ENCODE assay signal across 23 cellular contexts in the genomic region with DNA sequence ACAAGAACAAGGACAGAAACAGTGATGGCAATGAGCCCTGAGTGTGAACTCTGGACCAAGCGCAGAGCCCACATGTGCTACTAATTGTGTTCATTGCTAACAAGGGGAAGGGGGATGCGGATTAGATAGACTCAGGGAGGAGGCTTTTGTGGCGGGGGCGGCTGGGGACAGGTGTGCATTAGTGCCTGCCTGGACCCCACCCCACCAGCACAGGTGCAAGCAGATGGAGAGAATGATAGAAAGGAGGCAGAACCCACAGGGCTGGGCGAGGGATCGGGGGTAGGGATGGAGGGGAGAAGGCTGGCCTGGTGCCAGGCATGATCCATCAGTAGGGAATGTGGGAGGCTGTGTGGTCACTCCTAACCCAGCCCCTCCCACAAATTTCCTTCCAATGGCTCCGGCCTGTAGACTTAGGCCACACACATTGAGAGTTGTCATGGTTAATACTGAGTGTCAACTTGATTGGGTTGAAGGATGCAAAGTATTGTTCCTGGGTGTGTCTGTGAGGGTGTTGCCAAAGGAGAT. TPM values are rescaled to one million over a fixed set of nuclear protein-coding genes. Genes with fewer than 3 reads are reported as not detected.
A peak's percentile ranks its signal among the peaks of the same experiment; 100 is the strongest.
DNase-seq lines count a peak whose midpoint lies in the region; TF ChIP-seq lines count a peak whose summit lies in the region.
"Had no signal": no experiment of that assay in that cellular context is flagged by ENCODE, and none has a peak within 500 bp of the region (broad histone marks: within the 10 kb centered on the region; RNA-seq: fewer than 3 reads in every experiment).

No MANE protein-coding gene starts in this region.

- H3K4me3 ChIP-seq in endodermal cell (ENCODE audit: low read length) (no peak overlapping the region), brain microvascular endothelial cell (ENCODE audit: low read depth, low read length) (no peak overlapping the region)
- H3K4me3 ChIP-seq: BLaER1, PC-9, SK-N-MC had no signal

- peak; percentile 2 for DNase-seq in EH (ENCODE audit: low read depth)
- peak; percentile 52 for DNase-seq in NCI-H69 (lab: John Stamatoyannopoulos, UW)
- peak; percentile 41 for DNase-seq in endodermal cell
- peak; percentile 62 for DNase-seq in posterior vena cava (ENCODE audit: low spot score)
- DNase-seq in brain microvascular endothelial cell, result no peak
- DNase-seq in ureter (ENCODE audit: low spot score), result no peak
- no peak for DNase-seq in activated CD4-positive, alpha-beta T cell treated with anti-CD3 and anti-CD28 coated beads, Interleukin-2, amount 50 U/mL, for 1 hour
- DNase-seq: CD4-positive, alpha-beta memory T cell; DND-41; GDM1; Karpas-422; MV-4-11; NCI-H1105 treated with DMSO at 0.1 percent for 48 hours; NCI-H2029 treated with DMSO at 0.1 percent for 48 hours; NCI-H2171 treated with DMSO at 0.1 percent for 48 hours; NCI-H524 treated with DMSO at 0.1 percent for 48 hours; PC-9; RPMI8226; SHP77 had no signal

- H3K4me1 Mint-ChIP-seq in endodermal cell, result peaks cover 15% of the 10 kb centered on the region
- H3K4me1 Mint-ChIP-seq: CD4-positive, alpha-beta memory T cell; IgD-negative memory B cell had no signal

- H3K27ac ChIP-seq in endodermal cell (ENCODE audit: low read depth, low read length), result no peak overlapping the region
- H3K27ac ChIP-seq in brain microvascular endothelial cell, result no peak overlapping the region
- H3K27ac ChIP-seq: BLaER1, PC-9, SK-N-MC had no signal

- TF ChIP-seq CTCF in endodermal cell (conservative IDR thresholded peaks at IDR 0.05) (no peak), brain microvascular endothelial cell (IDR thresholded peaks at IDR 0.05; ENCODE audit: low read depth, low read length, missing control alignments) (no peak)

- no peaks in the 10 kb centered on the region for H3K9me3 ChIP-seq in endodermal cell (ENCODE audit: control insufficient read depth, low read length)
- H3K9me3 ChIP-seq: BLaER1 had no signal

- no peak overlapping the region for H3K4me3 Mint-ChIP-seq in endodermal cell
- H3K4me3 Mint-ChIP-seq: CD4-positive, alpha-beta memory T cell had no signal

- peaks cover 7% of the 10 kb centered on the region for H3K27me3 Mint-ChIP-seq in endodermal cell (ENCODE audit: insufficient read depth)

- 86 to 100% methylated on average over 1 to 7 of the region's 7 CpGs for WGBS in endodermal cell (ENCODE audit: insufficient coverage in 1 of 2, insufficient read length in 1 of 2), 2 experiments

- no peak overlapping the region for H3K27ac Mint-ChIP-seq in endodermal cell
- H3K27ac Mint-ChIP-seq: CD4-positive, alpha-beta memory T cell had no signal

- in situ Hi-C loops in brain microvascular endothelial cell (cut with HindIII; ENCODE audit: low pct_ligation_motif_present, low sequenced_read_pairs), result no loop called here

- no peaks in the 10 kb centered on the region for H3K4me1 ChIP-seq in endodermal cell (ENCODE audit: control insufficient read depth, insufficient read depth, low read length)

- no peaks in the 10 kb centered on the region for H3K36me3 Mint-ChIP-seq in endodermal cell (ENCODE audit: low read depth)
- H3K36me3 Mint-ChIP-seq: CD4-positive, alpha-beta memory T cell; IgD-negative memory B cell had no signal

- no peak overlapping the region for H3K9ac ChIP-seq in endodermal cell (ENCODE audit: extremely low read depth, low read length, poor library complexity, severe bottlenecking)
- H3K9ac ChIP-seq: BLaER1 had no signal

- H3K36me3 ChIP-seq in endodermal cell (ENCODE audit: control insufficient read depth, insufficient read depth, low read length) (no peaks in the 10 kb centered on the region), brain microvascular endothelial cell (replicated peaks) (no peaks in the 10 kb centered on the region)
- H3K36me3 ChIP-seq: BLaER1 had no signal

- no peaks in the 10 kb centered on the region for H3K9me3 Mint-ChIP-seq in endodermal cell
- H3K9me3 Mint-ChIP-seq: CD4-positive, alpha-beta memory T cell; IgD-negative memory B cell had no signal

- no peaks in the 10 kb centered on the region for H3K27me3 ChIP-seq in endodermal cell (ENCODE audit: control insufficient read depth, insufficient read depth, low read length, poor library complexity, severe bottlenecking)
- no peaks in the 10 kb centered on the region for H3K27me3 ChIP-seq in brain microvascular endothelial cell (replicated peaks)
- H3K27me3 ChIP-seq: BLaER1 had no signal

- intact Hi-C loops in posterior vena cava (cut with DNase I), result no loop called here

RNA-seq across cellular contexts. Expression of a gene that starts 30.5 kb away (rescaled TPM):
- total RNA-seq in endodermal cell (10 to 100 TPM; 40.0 to 64.9 TPM), posterior vena cava (1 to 10 TPM in 1 of 2 donors, under 1 TPM in 1; 0.81 to 2.0 TPM), ureter (1.3 TPM)
- 137 TPM for polyA plus RNA-seq in endodermal cell (2013, experiment 1 of 2)
- polyA plus RNA-seq in endodermal cell (2013, experiment 2 of 2), result 115 TPM
- total RNA-seq: CD4-positive, alpha-beta memory T cell; M059J; PC-9 had no signal
- polyA plus RNA-seq: CD4-positive, alpha-beta memory T cell; IgD-negative memory B cell had no signal

Comparison
In these comparisons a context has a peak if more than half of its experiments do, and no peak if none do; other contexts are left out.
1. DNase-seq: peak in EH (single experiment), NCI-H69 (single experiment), endodermal cell (single experiment) and posterior vena cava (single experiment); none in brain microvascular endothelial cell (single experiment), ureter (single experiment) and activated CD4-positive, alpha-beta T cell treated with anti-CD3 and anti-CD28 coated beads, Interleukin-2, amount 50 U/mL, for 1 hour (single experiment).
2. RNA of a gene that starts 30.5 kb away (total RNA-seq): 40.0 to 64.9 TPM in endodermal cell; 0.81 to 2.0 TPM in posterior vena cava and 1.3 TPM in ureter (single experiment); every median in the first group is over 10 times any median in the second.